In genomic region chrX:65859299-65859698, GRCh38 we compare ENCODE assay signal across 19 cellular contexts.
"Had no signal": no experiment of that assay in that cellular context is flagged by ENCODE, and none has a peak within 500 bp of the region (broad histone marks: within the 10 kb centered on the region; RNA-seq: fewer than 3 reads in every experiment).

No MANE protein-coding gene starts in this region.

- ATAC-seq: foreskin keratinocyte; gastroesophageal sphincter; heart left ventricle; left lobe of liver; natural killer cell; psoas muscle; right cardiac atrium; stimulated activated naive B cell treated with anti-CD40 and anti-IgM and Interleukin-4, amounts not matched to agents 10 μg/mL and 1 μg/mL and 100 μg/mL, for 72 hours had no signal

- H3K4me3 Mint-ChIP-seq: dendritic cell treated with granulocyte-macrophage colony-stimulating factor and Interleukin-4, amounts not matched to agents 40 ng/mL and 50 ng/mL, for 4 days; memory B cell; natural killer cell; stimulated activated naive B cell treated with anti-CD40 and anti-IgM and Interleukin-4, amounts not matched to agents 10 μg/mL and 1 μg/mL and 100 μg/mL, for 72 hours; stimulated activated naive CD8-positive, alpha-beta T cell treated with anti-CD3 and anti-CD28 coated beads, Interleukin-15, Interleukin-2, amounts not matched to agents 100 ng/mL and 50 ng/mL, for 24 hours had no signal

- H3K4me1 Mint-ChIP-seq: stimulated activated naive B cell treated with anti-CD40 and anti-IgM and Interleukin-4, amounts not matched to agents 10 μg/mL and 1 μg/mL and 100 μg/mL, for 72 hours had no signal

- DNase-seq: effector memory CD4-positive, alpha-beta T cell; foreskin keratinocyte; heart left ventricle; kidney; natural killer cell; occipital lobe; ovary; posterior cingulate gyrus; psoas muscle; right cardiac atrium; spleen; stimulated activated CD4-positive, alpha-beta T cell treated with anti-CD3 and anti-CD28 coated beads, Interleukin-4, amount 100 ng/mL, for 4 hours; stimulated activated naive B cell treated with anti-CD40 and anti-IgM and Interleukin-4, amounts not matched to agents 10 μg/mL and 1 μg/mL and 100 μg/mL, for 72 hours; upper lobe of left lung had no signal

- H3K27me3 Mint-ChIP-seq: stimulated activated naive CD8-positive, alpha-beta T cell treated with anti-CD3 and anti-CD28 coated beads, Interleukin-15, Interleukin-2, amounts not matched to agents 100 ng/mL and 50 ng/mL, for 24 hours had no signal

- H3K27ac Mint-ChIP-seq: dendritic cell treated with granulocyte-macrophage colony-stimulating factor and Interleukin-4, amounts not matched to agents 40 ng/mL and 50 ng/mL, for 4 days; memory B cell; natural killer cell; stimulated activated naive B cell treated with anti-CD40 and anti-IgM and Interleukin-4, amounts not matched to agents 10 μg/mL and 1 μg/mL and 100 μg/mL, for 72 hours had no signal
